8 cellular contexts compared by ENCODE assay signal in the genomic region with DNA sequence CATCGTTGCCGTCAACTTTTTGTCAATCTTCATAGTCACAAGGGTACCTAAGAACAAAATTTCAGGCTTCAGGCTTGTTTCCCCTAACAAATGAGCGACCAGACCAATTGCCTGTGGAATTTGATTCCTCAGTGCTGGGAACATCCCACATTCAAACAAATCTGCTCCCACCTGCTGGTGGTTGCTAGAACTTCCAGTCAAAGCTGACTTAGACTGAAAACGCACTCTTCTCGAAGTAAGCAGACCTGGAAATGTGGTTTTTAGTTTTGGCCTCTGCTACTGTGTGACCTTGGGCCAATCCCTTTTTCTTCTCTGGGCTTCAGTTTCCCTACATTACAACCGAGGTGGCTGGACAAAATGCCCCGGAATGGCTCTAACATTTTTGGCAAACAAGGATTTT. TPM values are rescaled to one million over a fixed set of nuclear protein-coding genes. Genes with fewer than 3 reads are reported as not detected.
A peak's percentile ranks its signal among the peaks of the same experiment; 100 is the strongest.
DNase-seq lines count a peak whose midpoint lies in the region; ATAC-seq and TF ChIP-seq lines count a peak whose summit lies in the region.

No MANE protein-coding gene starts in this region.

- peaks cover 23% of the 10 kb centered on the region for H3K27me3 Mint-ChIP-seq in nephron (ENCODE audit: low read depth)

- no peaks in the 10 kb centered on the region for H3K36me3 Mint-ChIP-seq in nephron (ENCODE audit: low read depth)
- no peaks in the 10 kb centered on the region for H3K36me3 Mint-ChIP-seq in stimulated activated effector memory CD8-positive, alpha-beta T cell treated with anti-CD3 and anti-CD28 coated beads, Interleukin-12 subunit alpha, Interleukin-12 subunit beta, amount 100 ng/mL, for 72 hours

- H3K27ac ChIP-seq in colonic mucosa: no peak overlapping the region

- H3K27ac Mint-ChIP-seq in nephron: no peak overlapping the region
- H3K27ac Mint-ChIP-seq in stimulated activated effector memory CD8-positive, alpha-beta T cell treated with anti-CD3 and anti-CD28 coated beads, Interleukin-12 subunit alpha, Interleukin-12 subunit beta, amount 100 ng/mL, for 72 hours: no peak overlapping the region

- H3K36me3 ChIP-seq in colonic mucosa: no peaks in the 10 kb centered on the region

- no peak overlapping the region for H3K9ac ChIP-seq in colonic mucosa (ENCODE audit: low read depth in 2 of 2, low read length in 2 of 2)

- H3K4me1 Mint-ChIP-seq in nephron: no peaks in the 10 kb centered on the region
- no peaks in the 10 kb centered on the region for H3K4me1 Mint-ChIP-seq in stimulated activated effector memory CD8-positive, alpha-beta T cell treated with anti-CD3 and anti-CD28 coated beads, Interleukin-12 subunit alpha, Interleukin-12 subunit beta, amount 100 ng/mL, for 72 hours

- H3K9me3 Mint-ChIP-seq in nephron: peaks cover 10% of the 10 kb centered on the region
- no peaks in the 10 kb centered on the region for H3K9me3 Mint-ChIP-seq in stimulated activated effector memory CD8-positive, alpha-beta T cell treated with anti-CD3 and anti-CD28 coated beads, Interleukin-12 subunit alpha, Interleukin-12 subunit beta, amount 100 ng/mL, for 72 hours

- no peaks in the 10 kb centered on the region for H3K27me3 ChIP-seq in colonic mucosa

- peak; percentile 71 for DNase-seq in DMS153 treated with DMSO at 0.1 percent for 48 hours (lab: John Stamatoyannopoulos, UW; ENCODE audit: unreplicated experiment)
- peak; percentile 66 for DNase-seq in H4 (ENCODE audit: low spot score)
- peak; percentile 62 for DNase-seq in NCI-H69 (lab: John Stamatoyannopoulos, UW)
- DNase-seq in colonic mucosa: peak; percentile 24
- DNase-seq in stimulated activated effector memory CD8-positive, alpha-beta T cell treated with anti-CD3 and anti-CD28 coated beads, Interleukin-12 subunit alpha, Interleukin-12 subunit beta, amount 100 ng/mL, for 72 hours (ENCODE audit: low spot score in 2 of 2): no peak
- no peak for DNase-seq in NCI-H128 (lab: John Stamatoyannopoulos, UW; ENCODE audit: unreplicated experiment)

- ATAC-seq in stimulated activated effector memory CD8-positive, alpha-beta T cell treated with anti-CD3 and anti-CD28 coated beads, Interleukin-12 subunit alpha, Interleukin-12 subunit beta, amount 100 ng/mL, for 72 hours: no peak
- no peak for ATAC-seq in HG03025 (IDR thresholded peaks at IDR 0.05; ENCODE audit: low FRiP score, unreplicated experiment)

- H3K4me1 ChIP-seq in colonic mucosa: no peaks in the 10 kb centered on the region

- intact Hi-C loops in colonic mucosa (cut with DNase I): loop anchor here (2.0 kb wide), 1 partner anchor 883 kb away; no protein-coding TSS in a partner anchor

- peak; percentile 36 for TF ChIP-seq CTCF in colonic mucosa (IDR thresholded peaks at IDR 0.05)
- TF ChIP-seq CTCF in nephron (IDR thresholded peaks at IDR 0.05; ENCODE audit: unreplicated experiment in 3 of 3): peak; percentile 41 to 55 (median 52)

- H3K9me3 ChIP-seq in colonic mucosa: no peaks in the 10 kb centered on the region

- no peak overlapping the region for H3K4me3 ChIP-seq in colonic mucosa

- H3K4me3 Mint-ChIP-seq in nephron: peak overlapping the region in 1 of 3 experiments; percentile 6
- no peak overlapping the region for H3K4me3 Mint-ChIP-seq in stimulated activated effector memory CD8-positive, alpha-beta T cell treated with anti-CD3 and anti-CD28 coated beads, Interleukin-12 subunit alpha, Interleukin-12 subunit beta, amount 100 ng/mL, for 72 hours

RNA-seq across cellular contexts. Expression of gene GABRQ, which starts 1.8 kb away (rescaled TPM):
- total RNA-seq in H4 (2014; rRNA removed; shearing (Covaris generic)): 5.9 and 6.1 TPM in 2 replicates
- total RNA-seq in colonic mucosa: under 1 TPM in 1 of 2 donors, not detected in 1; 0.03 TPM

Comparison
In these comparisons a context has a peak if more than half of its experiments do, and no peak if none do; other contexts are left out.
1. DNase-seq: peak in DMS153 treated with DMSO at 0.1 percent for 48 hours (single experiment), H4 (single experiment), NCI-H69 (single experiment) and colonic mucosa (single experiment); none in stimulated activated effector memory CD8-positive, alpha-beta T cell treated with anti-CD3 and anti-CD28 coated beads, Interleukin-12 subunit alpha, Interleukin-12 subunit beta, amount 100 ng/mL, for 72 hours (0 of 2) and NCI-H128 (single experiment).